ENCODE assay signal across 8 cellular contexts in genomic region chr6:5003604-5004372, GRCh38. TPM values are rescaled to one million over a fixed set of nuclear protein-coding genes. Genes with fewer than 3 reads are reported as not detected.
DNase-seq lines count a peak whose midpoint lies in the region; ATAC-seq, FAIRE-seq and TF ChIP-seq lines count a peak whose summit lies in the region.

A gene with protein sequence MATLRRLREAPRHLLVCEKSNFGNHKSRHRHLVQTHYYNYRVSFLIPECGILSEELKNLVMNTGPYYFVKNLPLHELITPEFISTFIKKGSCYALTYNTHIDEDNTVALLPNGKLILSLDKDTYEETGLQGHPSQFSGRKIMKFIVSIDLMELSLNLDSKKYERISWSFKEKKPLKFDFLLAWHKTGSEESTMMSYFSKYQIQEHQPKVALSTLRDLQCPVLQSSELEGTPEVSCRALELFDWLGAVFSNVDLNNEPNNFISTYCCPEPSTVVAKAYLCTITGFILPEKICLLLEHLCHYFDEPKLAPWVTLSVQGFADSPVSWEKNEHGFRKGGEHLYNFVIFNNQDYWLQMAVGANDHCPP (minus strand): TSS chr6:5004037. CDS start chr6:5004002, 35 bp downstream.

- peak; percentile 90 for DNase-seq in GM19239 (ENCODE audit: insufficient read length, low spot score)
- DNase-seq in NCI-H524 (lab: John Stamatoyannopoulos, UW): peak; percentile 89 to 97
- DNase-seq in activated CD4-positive, alpha-beta T cell treated with anti-CD3 and anti-CD28 coated beads, Interleukin-2, amount 10 ng/mL, durations not matched to agents 24 days and 14 days: peak; percentile 100
- peak; percentile 98 for DNase-seq in coronary artery (ENCODE audit: low spot score)
- peak; percentile 99 for DNase-seq in left kidney (ENCODE audit: low read depth, low spot score)
- peak; percentile 99 for DNase-seq in stimulated activated CD4-positive, alpha-beta T cell treated with anti-CD3 and anti-CD28 coated beads, Interleukin-2, amount 100 ng/mL, for 24 hours

- peak; percentile 92 for FAIRE-seq in GM19239 (lab: Jason Lieb, UNC)

- peaks cover 12% of the 10 kb centered on the region for H3K4me1 Mint-ChIP-seq in activated CD4-positive, alpha-beta T cell treated with anti-CD3 and anti-CD28 coated beads, Interleukin-2, amount 10 ng/mL, durations not matched to agents 24 days and 14 days

- H3K27ac Mint-ChIP-seq in activated CD4-positive, alpha-beta T cell treated with anti-CD3 and anti-CD28 coated beads, Interleukin-2, amount 10 ng/mL, durations not matched to agents 24 days and 14 days: peak within 1 kb of the TSS; percentile 98

- no peaks in the 10 kb centered on the region for H3K9me3 Mint-ChIP-seq in activated CD4-positive, alpha-beta T cell treated with anti-CD3 and anti-CD28 coated beads, Interleukin-2, amount 10 ng/mL, durations not matched to agents 24 days and 14 days

- peak; percentile 95 for ATAC-seq in HG03457 (IDR thresholded peaks at IDR 0.05; ENCODE audit: unreplicated experiment)

- peak within 1 kb of the TSS; percentile 88 for H3K27ac ChIP-seq in BLaER1
- H3K27ac ChIP-seq in coronary artery: peak within 1 kb of the TSS; percentile 89 to 95

- peak within 1 kb of the TSS; percentile 86 for H3K9ac ChIP-seq in BLaER1

- H3K9me3 ChIP-seq in BLaER1: no peaks in the 10 kb centered on the region

- peak within 1 kb of the TSS; percentile 95 for H3K4me3 Mint-ChIP-seq in activated CD4-positive, alpha-beta T cell treated with anti-CD3 and anti-CD28 coated beads, Interleukin-2, amount 10 ng/mL, durations not matched to agents 24 days and 14 days

- peaks cover 15% of the 10 kb centered on the region for H3K36me3 Mint-ChIP-seq in activated CD4-positive, alpha-beta T cell treated with anti-CD3 and anti-CD28 coated beads, Interleukin-2, amount 10 ng/mL, durations not matched to agents 24 days and 14 days (ENCODE audit: low read depth)

- intact Hi-C loops in activated CD4-positive, alpha-beta T cell treated with anti-CD3 and anti-CD28 coated beads, Interleukin-2, amount 10 ng/mL, durations not matched to agents 24 days and 14 days (cut with micrococcal nuclease): loop anchor here (1.0 to 5.0 kb wide), 4 partner anchors 27 to 986 kb away; partner anchors contain the start of gene FARS2

- peak; percentile 91 for TF ChIP-seq CTCF in coronary artery (IDR thresholded peaks at IDR 0.05)

- H3K27me3 ChIP-seq in BLaER1: no peaks in the 10 kb centered on the region

- peak within 1 kb of the TSS; percentile 93 for H3K4me2 ChIP-seq in BLaER1

- no peaks in the 10 kb centered on the region for H4K20me1 ChIP-seq in BLaER1

- peaks cover 19% of the 10 kb centered on the region for H3K4me1 ChIP-seq in BLaER1

- no peaks in the 10 kb centered on the region for H3K27me3 Mint-ChIP-seq in activated CD4-positive, alpha-beta T cell treated with anti-CD3 and anti-CD28 coated beads, Interleukin-2, amount 10 ng/mL, durations not matched to agents 24 days and 14 days

- H3K36me3 ChIP-seq in BLaER1: peaks cover 29% of the 10 kb centered on the region

- H3K4me3 ChIP-seq in BLaER1 (peak within 1 kb of the TSS; percentile 71), coronary artery (peak within 1 kb of the TSS; percentile 73)

RNA-seq across cellular contexts. Expression of the gene that starts here (rescaled TPM):
- 14.2 and 16.4 TPM in 2 replicates for total RNA-seq in activated CD4-positive, alpha-beta T cell treated with anti-CD3 and anti-CD28 coated beads, Interleukin-2, amount 10 ng/mL, durations not matched to agents 24 days and 14 days

Comparison
In these comparisons a context has a peak if more than half of its experiments do, and no peak if none do; other contexts are left out.
1. Peak in every context shown above with its lines: DNase-seq, ATAC-seq, H3K4me3 ChIP-seq and H3K27ac ChIP-seq.